33 cellular contexts compared by ENCODE assay signal in the genomic region with DNA sequence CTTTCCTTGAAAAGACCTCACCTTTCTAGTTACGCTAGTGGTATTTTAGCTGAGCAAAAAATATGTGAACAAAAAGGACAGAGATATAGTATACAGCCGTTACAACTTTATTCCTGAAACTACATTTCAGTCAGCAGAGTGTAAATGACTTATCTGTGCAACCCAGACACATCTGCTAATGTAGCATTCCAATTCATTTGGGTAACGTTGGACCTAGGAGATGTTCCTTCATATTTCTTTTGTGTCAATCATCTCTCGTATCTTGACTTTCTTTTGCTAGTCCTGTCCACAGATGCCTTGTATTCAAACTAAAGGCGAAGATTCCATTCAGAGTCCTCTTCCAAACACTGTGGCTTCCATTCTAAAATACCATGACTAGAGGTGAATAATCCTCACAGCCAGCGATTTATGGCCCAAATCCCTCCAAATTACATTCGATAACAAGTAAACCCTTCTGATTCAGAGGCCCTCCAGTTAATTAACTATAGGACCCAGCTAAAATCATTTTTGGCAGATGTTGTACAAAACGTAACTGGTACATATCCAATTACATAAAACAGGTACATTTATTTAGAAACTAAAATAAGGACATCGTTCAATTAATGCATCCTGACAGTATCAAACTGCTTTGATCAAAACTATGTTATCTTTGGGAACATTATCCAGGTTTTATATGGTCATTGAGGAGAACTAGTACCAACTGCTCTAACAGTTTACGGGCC.
"Had no signal": no experiment of that assay in that cellular context is flagged by ENCODE, and none has a peak within 500 bp of the region (broad histone marks: within the 10 kb centered on the region; RNA-seq: fewer than 3 reads in every experiment).

No MANE protein-coding gene starts in this region.

- H3K9me3 ChIP-seq: MG63, Peyer's patch, SJSA1 had no signal

- H3K4me3 ChIP-seq: MG63, Peyer's patch, SJSA1 had no signal

- H3K36me3 ChIP-seq: MG63, Peyer's patch, SJSA1 had no signal

- H3K27ac ChIP-seq: Peyer's patch, SJSA1 had no signal

- ATAC-seq: PC-3 had no signal

- DNase-seq: Kasumi-1; KG1; MG63; NCI-H1048; NCI-H1092 treated with DMSO at 0.1 percent for 48 hours; NCI-H1105 treated with DMSO at 0.1 percent for 48 hours; NCI-H1417; NCI-H1436; NCI-H146; NCI-H1694; NCI-H187; NCI-H1930; NCI-H2029 treated with DMSO at 0.1 percent for 48 hours; NCI-H2081 treated with DMSO at 0.1 percent for 48 hours; NCI-H2107; NCI-H2171; NCI-H2227 treated with DMSO at 0.1 percent for 48 hours; NCI-H345; NCI-H446; NCI-H510A treated with DMSO at 0.1 percent for 48 hours; NCI-H524 treated with DMSO at 0.1 percent for 48 hours; NCI-H526 treated with DMSO at 0.1 percent for 48 hours; NCI-H774; NK-92 treated with Interleukin-12 subunit alpha and Interleukin-12 subunit beta, amount 100 ng/mL, for 24 hours; OCI-M1; PC-3; Peyer's patch; Right ventricle myocardium superior; RPMI8226; SHP77 treated with DMSO at 0.1 percent for 48 hours; SW 1271; T-helper 1 cell had no signal

- H3K4me1 ChIP-seq: SJSA1 had no signal

- H3K27me3 ChIP-seq: MG63, Peyer's patch, SJSA1 had no signal
